Comparison of ENCODE assay signal across 20 cellular contexts in genomic region chr13:103236213-103236612, GRCh38.
A peak's percentile ranks its signal among the peaks of the same experiment; 100 is the strongest.
DNase-seq lines count a peak whose midpoint lies in the region; ATAC-seq and TF ChIP-seq lines count a peak whose summit lies in the region.
"Had no signal": no experiment of that assay in that cellular context is flagged by ENCODE, and none has a peak within 500 bp of the region (broad histone marks: within the 10 kb centered on the region; RNA-seq: fewer than 3 reads in every experiment).

No MANE protein-coding gene starts in this region.

- ATAC-seq in activated CD8-positive, alpha-beta T cell treated with anti-CD3 and anti-CD28 coated beads for 36 hours: no peak
- ATAC-seq: heart left ventricle had no signal

- no peaks in the 10 kb centered on the region for H3K36me3 Mint-ChIP-seq in activated CD8-positive, alpha-beta T cell treated with anti-CD3 and anti-CD28 coated beads for 36 hours (ENCODE audit: low read depth)
- no peaks in the 10 kb centered on the region for H3K36me3 Mint-ChIP-seq in Calu3 (ENCODE audit: insufficient read depth, unreplicated experiment)
- H3K36me3 Mint-ChIP-seq: CD4-positive, alpha-beta memory T cell; IgD-negative memory B cell had no signal

- H3K4me3 ChIP-seq in cardiac fibroblast (replicated peaks in 1 of 2; ENCODE audit: low read depth in 2 of 2, low read length in 2 of 2) (no peak overlapping the region), neuron (ENCODE audit: low read length) (no peak overlapping the region)
- H3K4me3 ChIP-seq: HAP-1, heart left ventricle, skin epidermis had no signal

- H3K9me3 Mint-ChIP-seq in activated CD8-positive, alpha-beta T cell treated with anti-CD3 and anti-CD28 coated beads for 36 hours: peaks cover 8% of the 10 kb centered on the region
- H3K9me3 Mint-ChIP-seq in Calu3 (ENCODE audit: low read depth, unreplicated experiment): no peaks in the 10 kb centered on the region
- H3K9me3 Mint-ChIP-seq: activated T-helper 1 cell treated with anti-CD3 and anti-CD28 coated beads, Interleukin-12 subunit alpha, Interleukin-12 subunit beta, Interleukin-2, Interleukin-4 antibody, amounts not matched to agents 30 ng/mL and 10 ng/mL and 1 ng/mL, durations not matched to agents 14 hours and 24 hours and 36 hours had no signal

- intact Hi-C loops in activated CD8-positive, alpha-beta T cell treated with anti-CD3 and anti-CD28 coated beads for 36 hours (cut with micrococcal nuclease): no loop called here
- intact Hi-C loops in Calu3 (cut with micrococcal nuclease; ENCODE audit: unreplicated experiment): no loop called here

- POLR2A ChIA-PET in activated CD8-positive, alpha-beta T cell treated with anti-CD3 and anti-CD28 coated beads for 36 hours (lab: Charles Lee): no interaction called here

- H3K4me1 ChIP-seq in neuron (ENCODE audit: insufficient read depth, low read length): no peaks in the 10 kb centered on the region
- H3K4me1 ChIP-seq: HAP-1, heart left ventricle had no signal

- peak overlapping the region; percentile 48 for H2AFZ ChIP-seq in neuron (ENCODE audit: low read depth, low read length)

- no TSS peak for BruUV-seq in Calu3 (replicated peaks; lab: Mats Ljungman, UMichigan)

- no peak overlapping the region for H3K4me3 Mint-ChIP-seq in activated CD8-positive, alpha-beta T cell treated with anti-CD3 and anti-CD28 coated beads for 36 hours
- H3K4me3 Mint-ChIP-seq in Calu3 (ENCODE audit: low read depth, unreplicated experiment): no peak overlapping the region
- H3K4me3 Mint-ChIP-seq: activated CD4-positive, alpha-beta memory T cell treated with anti-CD3 and anti-CD28 coated beads, Interleukin-2, amount 10 ng/mL, durations not matched to agents 7 days and 5 days; activated T-helper 1 cell treated with anti-CD3 and anti-CD28 coated beads, Interleukin-12 subunit alpha, Interleukin-12 subunit beta, Interleukin-2, Interleukin-4 antibody, amounts not matched to agents 30 ng/mL and 10 ng/mL and 1 ng/mL, durations not matched to agents 14 hours and 24 hours and 36 hours; CD4-positive, alpha-beta memory T cell; IgD-negative memory B cell had no signal

- H3K27ac Mint-ChIP-seq in activated CD8-positive, alpha-beta T cell treated with anti-CD3 and anti-CD28 coated beads for 36 hours: no peak overlapping the region
- no peak overlapping the region for H3K27ac Mint-ChIP-seq in Calu3 (ENCODE audit: unreplicated experiment)
- H3K27ac Mint-ChIP-seq: activated CD4-positive, alpha-beta memory T cell treated with anti-CD3 and anti-CD28 coated beads, Interleukin-2, amount 10 ng/mL, durations not matched to agents 7 days and 5 days; activated T-helper 1 cell treated with anti-CD3 and anti-CD28 coated beads, Interleukin-12 subunit alpha, Interleukin-12 subunit beta, Interleukin-2, Interleukin-4 antibody, amounts not matched to agents 30 ng/mL and 10 ng/mL and 1 ng/mL, durations not matched to agents 14 hours and 24 hours and 36 hours; CD4-positive, alpha-beta memory T cell; IgD-negative memory B cell had no signal

- CTCF ChIA-PET in activated CD8-positive, alpha-beta T cell treated with anti-CD3 and anti-CD28 coated beads for 36 hours (lab: Charles Lee): no interaction called here
- CTCF ChIA-PET in Calu3 (lab: Charles Lee): no interaction called here

- no peaks in the 10 kb centered on the region for H3K27me3 Mint-ChIP-seq in activated CD8-positive, alpha-beta T cell treated with anti-CD3 and anti-CD28 coated beads for 36 hours
- H3K27me3 Mint-ChIP-seq in Calu3 (ENCODE audit: unreplicated experiment): no peaks in the 10 kb centered on the region
- H3K27me3 Mint-ChIP-seq: activated CD4-positive, alpha-beta memory T cell treated with anti-CD3 and anti-CD28 coated beads, Interleukin-2, amount 10 ng/mL, durations not matched to agents 7 days and 5 days; CD4-positive, alpha-beta memory T cell had no signal

- H3K36me3 ChIP-seq in neuron (ENCODE audit: insufficient read depth, low read length): no peaks in the 10 kb centered on the region
- H3K36me3 ChIP-seq: HAP-1, heart left ventricle had no signal

- no peaks in the 10 kb centered on the region for H3K27me3 ChIP-seq in neuron (ENCODE audit: insufficient read depth, low read length)
- H3K27me3 ChIP-seq: heart left ventricle had no signal

- no peaks in the 10 kb centered on the region for H3K4me1 Mint-ChIP-seq in activated CD8-positive, alpha-beta T cell treated with anti-CD3 and anti-CD28 coated beads for 36 hours (ENCODE audit: low read depth)
- H3K4me1 Mint-ChIP-seq in Calu3 (ENCODE audit: low read depth, unreplicated experiment): no peaks in the 10 kb centered on the region
- H3K4me1 Mint-ChIP-seq: activated CD4-positive, alpha-beta memory T cell treated with anti-CD3 and anti-CD28 coated beads, Interleukin-2, amount 10 ng/mL, durations not matched to agents 7 days and 5 days; CD4-positive, alpha-beta memory T cell; IgD-negative memory B cell had no signal

- TF ChIP-seq CTCF in cardiac fibroblast (IDR thresholded peaks at IDR 0.05; ENCODE audit: low read depth, low read length) (peak; percentile 35), Calu3 (IDR thresholded peaks at IDR 0.05; ENCODE audit: unreplicated experiment) (no peak)
- no peak for TF ChIP-seq CTCF in activated CD8-positive, alpha-beta T cell treated with anti-CD3 and anti-CD28 coated beads for 36 hours (IDR thresholded peaks at IDR 0.05)

- H3K9me3 ChIP-seq in neuron (ENCODE audit: low read length): peaks cover 3% of the 10 kb centered on the region
- H3K9me3 ChIP-seq: HAP-1 had no signal

- DNase-seq in NCI-H748 (lab: John Stamatoyannopoulos, UW; ENCODE audit: unreplicated experiment) (peak; percentile 3), NCI-H748 treated with DMSO at 0.1 percent for 48 hours (lab: John Stamatoyannopoulos, UW) (no peak), NCI-H2171 treated with DMSO at 0.1 percent for 48 hours (lab: John Stamatoyannopoulos, UW) (peak; percentile 41), cardiac fibroblast (ENCODE audit: low read depth in 2 of 2) (peak; percentile 49 to 52), SKM-1 (lab: John Stamatoyannopoulos, UW; ENCODE audit: unreplicated experiment) (no peak), Calu3 (no peak)
- DNase-seq in activated CD8-positive, alpha-beta T cell treated with anti-CD3 and anti-CD28 coated beads for 36 hours: no peak
- DNase-seq: activated CD4-positive, alpha-beta memory T cell treated with anti-CD3 and anti-CD28 coated beads, Interleukin-2, amount 10 ng/mL, durations not matched to agents 7 days and 5 days; CD4-positive, alpha-beta memory T cell; cortex of kidney; erythroblast; heart left ventricle; midbrain; NCI-H1105; NCI-H2227 treated with DMSO at 0.1 percent for 48 hours had no signal

Comparison
In these comparisons a context has a peak if more than half of its experiments do, and no peak if none do; other contexts are left out.
1. DNase-seq: peak in NCI-H748 (single experiment), NCI-H2171 treated with DMSO at 0.1 percent for 48 hours (single experiment) and cardiac fibroblast (2 of 2); none in NCI-H748 treated with DMSO at 0.1 percent for 48 hours (single experiment), activated CD8-positive, alpha-beta T cell treated with anti-CD3 and anti-CD28 coated beads for 36 hours (single experiment), SKM-1 (single experiment) and Calu3 (single experiment).